ENCODE assay signal across 10 cellular contexts in genomic region chr3:177441813-177442646, GRCh38.
DNase-seq lines count a peak whose midpoint lies in the region; ATAC-seq and TF ChIP-seq lines count a peak whose summit lies in the region.
"Had no signal": no experiment of that assay in that cellular context is flagged by ENCODE, and none has a peak within 500 bp of the region (broad histone marks: within the 10 kb centered on the region; RNA-seq: fewer than 3 reads in every experiment).

No MANE protein-coding gene starts in this region.

- CTCF ChIA-PET in activated CD4-positive, alpha-beta memory T cell treated with anti-CD3 and anti-CD28 coated beads for 36 hours (lab: Charles Lee) = no interaction called here

- no peaks in the 10 kb centered on the region for H3K27me3 Mint-ChIP-seq in activated CD4-positive, alpha-beta memory T cell treated with anti-CD3 and anti-CD28 coated beads for 36 hours
- H3K27me3 Mint-ChIP-seq in natural killer cell treated with Interleukin-12 subunit alpha and Interleukin-12 subunit beta and Interleukin-15 and Interleukin-18, amount 100 ng/mL, for 72 hours = no peaks in the 10 kb centered on the region

- H3K4me1 ChIP-seq in left ventricle myocardium inferior (peaks cover 5% of the 10 kb centered on the region), adipocyte (ENCODE audit: control insufficient read depth, insufficient read depth, low read length) (peaks cover 52% of the 10 kb centered on the region), vagina (peaks cover 32% of the 10 kb centered on the region)

- no peak overlapping the region for H3K4me3 Mint-ChIP-seq in activated CD4-positive, alpha-beta memory T cell treated with anti-CD3 and anti-CD28 coated beads for 36 hours
- no peak overlapping the region for H3K4me3 Mint-ChIP-seq in natural killer cell treated with Interleukin-12 subunit alpha and Interleukin-12 subunit beta and Interleukin-15 and Interleukin-18, amount 100 ng/mL, for 72 hours

- TF ChIP-seq POLR2A in vagina (IDR thresholded peaks at IDR 0.05) = no peak

- no peak for TF ChIP-seq CTCF in left ventricle myocardium inferior (IDR thresholded peaks at IDR 0.05; ENCODE audit: borderline replicate concordance)
- no peak for TF ChIP-seq CTCF in vagina (IDR thresholded peaks at IDR 0.05)

- peak; percentile 45 for ATAC-seq in Right ventricle myocardium inferior
- ATAC-seq in HG03095 (IDR thresholded peaks at IDR 0.05; ENCODE audit: unreplicated experiment) = peak; percentile 97
- ATAC-seq in natural killer cell treated with Interleukin-12 subunit alpha and Interleukin-12 subunit beta and Interleukin-15 and Interleukin-18, amount 100 ng/mL, for 72 hours = no peak
- no peak for ATAC-seq in esophagus mucosa
- ATAC-seq: A549 had no signal

- intact Hi-C loops in Right ventricle myocardium inferior (cut with DNase I) = no loop called here
- intact Hi-C loops in left ventricle myocardium inferior (cut with micrococcal nuclease) = no loop called here
- intact Hi-C loops in vagina (cut with DNase I) = no loop called here
- intact Hi-C loops in activated CD4-positive, alpha-beta memory T cell treated with anti-CD3 and anti-CD28 coated beads for 36 hours (cut with micrococcal nuclease) = no loop called here

- H3K27ac Mint-ChIP-seq in activated CD4-positive, alpha-beta memory T cell treated with anti-CD3 and anti-CD28 coated beads for 36 hours = no peak overlapping the region
- peak overlapping the region in 1 of 2 donors; percentile 22 for H3K27ac Mint-ChIP-seq in natural killer cell treated with Interleukin-12 subunit alpha and Interleukin-12 subunit beta and Interleukin-15 and Interleukin-18, amount 100 ng/mL, for 72 hours

- H3K36me3 ChIP-seq in left ventricle myocardium inferior (no peaks in the 10 kb centered on the region), adipocyte (ENCODE audit: control insufficient read depth, insufficient read depth, low read length, severe bottlenecking) (no peaks in the 10 kb centered on the region), vagina (no peaks in the 10 kb centered on the region)

- H3K27ac ChIP-seq in left ventricle myocardium inferior (replicated peaks) (no peak overlapping the region), vagina (peak overlapping the region; percentile 55)

- POLR2A ChIA-PET in activated CD4-positive, alpha-beta memory T cell treated with anti-CD3 and anti-CD28 coated beads for 36 hours (lab: Charles Lee) = no interaction called here

- H3K9me3 Mint-ChIP-seq in activated CD4-positive, alpha-beta memory T cell treated with anti-CD3 and anti-CD28 coated beads for 36 hours = no peaks in the 10 kb centered on the region
- no peaks in the 10 kb centered on the region for H3K9me3 Mint-ChIP-seq in natural killer cell treated with Interleukin-12 subunit alpha and Interleukin-12 subunit beta and Interleukin-15 and Interleukin-18, amount 100 ng/mL, for 72 hours

- H3K27me3 ChIP-seq in left ventricle myocardium inferior (ENCODE audit: low read depth) = no peaks in the 10 kb centered on the region
- H3K27me3 ChIP-seq in adipocyte (replicated peaks; ENCODE audit: control insufficient read depth, insufficient read depth, low read length) = no peaks in the 10 kb centered on the region
- H3K27me3 ChIP-seq in vagina = no peaks in the 10 kb centered on the region

- no peak overlapping the region for H3K9ac ChIP-seq in adipocyte (ENCODE audit: low read length)

- H3K36me3 Mint-ChIP-seq in activated CD4-positive, alpha-beta memory T cell treated with anti-CD3 and anti-CD28 coated beads for 36 hours = no peaks in the 10 kb centered on the region
- H3K36me3 Mint-ChIP-seq in natural killer cell treated with Interleukin-12 subunit alpha and Interleukin-12 subunit beta and Interleukin-15 and Interleukin-18, amount 100 ng/mL, for 72 hours = no peaks in the 10 kb centered on the region

- H3K4me3 ChIP-seq in left ventricle myocardium inferior = no peak overlapping the region
- H3K4me3 ChIP-seq in adipocyte (ENCODE audit: low read length) = peak overlapping the region; percentile 22
- no peak overlapping the region for H3K4me3 ChIP-seq in vagina
- H3K4me3 ChIP-seq: A549 had no signal

- H3K9me3 ChIP-seq in left ventricle myocardium inferior (replicated peaks) (no peaks in the 10 kb centered on the region), adipocyte (ENCODE audit: control insufficient read depth, low read length) (no peaks in the 10 kb centered on the region), vagina (no peaks in the 10 kb centered on the region)
- H3K9me3 ChIP-seq: A549 had no signal

- DNase-seq in Right ventricle myocardium inferior (ENCODE audit: missing footprints) = no peak
- no peak for DNase-seq in left ventricle myocardium inferior
- no peak for DNase-seq in adipocyte (ENCODE audit: low read depth)
- no peak for DNase-seq in vagina (ENCODE audit: extremely low spot score in 2 of 2)
- no peak for DNase-seq in activated CD4-positive, alpha-beta memory T cell treated with anti-CD3 and anti-CD28 coated beads for 36 hours
- no peak for DNase-seq in natural killer cell treated with Interleukin-12 subunit alpha and Interleukin-12 subunit beta and Interleukin-15 and Interleukin-18, amount 100 ng/mL, for 72 hours (ENCODE audit: low spot score)
- DNase-seq: stimulated activated CD4-positive, alpha-beta T cell treated with anti-CD3 and anti-CD28 coated beads, Interleukin-4, amount 100 ng/mL, for 1 hour had no signal

- H3K4me1 Mint-ChIP-seq in activated CD4-positive, alpha-beta memory T cell treated with anti-CD3 and anti-CD28 coated beads for 36 hours (ENCODE audit: low read depth) = no peaks in the 10 kb centered on the region
- H3K4me1 Mint-ChIP-seq in natural killer cell treated with Interleukin-12 subunit alpha and Interleukin-12 subunit beta and Interleukin-15 and Interleukin-18, amount 100 ng/mL, for 72 hours (ENCODE audit: low read depth in 2 of 2) = peaks cover 0 to 4% of the 10 kb centered on the region in 2 donors

Comparison
In these comparisons a context has a peak if more than half of its experiments do, and no peak if none do; other contexts are left out.
1. ATAC-seq: peak in Right ventricle myocardium inferior (single experiment) and HG03095 (single experiment); none in natural killer cell treated with Interleukin-12 subunit alpha and Interleukin-12 subunit beta and Interleukin-15 and Interleukin-18, amount 100 ng/mL, for 72 hours (0 of 2) and esophagus mucosa (single experiment).